Comparison of ENCODE assay signal across 24 cellular contexts in genomic region chr18:59567445-59567844, GRCh38.
"Had no signal": no experiment of that assay in that cellular context is flagged by ENCODE, and none has a peak within 500 bp of the region (broad histone marks: within the 10 kb centered on the region; RNA-seq: fewer than 3 reads in every experiment).

No MANE protein-coding gene starts in this region.

- H3K4me1 ChIP-seq: pancreas, prostate gland, vagina had no signal

- H3K27ac Mint-ChIP-seq: activated naive CD4-positive, alpha-beta T cell treated with anti-CD3 and anti-CD28 coated beads, Interleukin-2, amount 10 ng/mL, durations not matched to agents 7 days and 5 days; activated naive CD8-positive, alpha-beta T cell treated with anti-CD3 and anti-CD28 coated beads, Interleukin-2, amount 10 ng/mL, durations not matched to agents 7 days and 5 days; activated T-helper 1 cell treated with anti-CD3 and anti-CD28 coated beads, Interleukin-12 subunit alpha, Interleukin-12 subunit beta, Interleukin-2, Interleukin-4 antibody, amounts not matched to agents 30 ng/mL and 10 ng/mL and 1 ng/mL, durations not matched to agents 14 hours and 24 hours and 36 hours; nephron progenitor cell had no signal

- H3K4me3 Mint-ChIP-seq: activated naive CD4-positive, alpha-beta T cell treated with anti-CD3 and anti-CD28 coated beads, Interleukin-2, amount 10 ng/mL, durations not matched to agents 7 days and 5 days; activated naive CD8-positive, alpha-beta T cell treated with anti-CD3 and anti-CD28 coated beads, Interleukin-2, amount 10 ng/mL, durations not matched to agents 7 days and 5 days; activated T-helper 1 cell treated with anti-CD3 and anti-CD28 coated beads, Interleukin-12 subunit alpha, Interleukin-12 subunit beta, Interleukin-2, Interleukin-4 antibody, amounts not matched to agents 30 ng/mL and 10 ng/mL and 1 ng/mL, durations not matched to agents 14 hours and 24 hours and 36 hours; nephron progenitor cell had no signal

- ATAC-seq: esophagus mucosa, pancreas had no signal

- H3K4me3 ChIP-seq: lower lobe of right lung, pancreas, prostate gland, transverse colon, vagina had no signal

- H3K27ac ChIP-seq: lower lobe of right lung, pancreas, prostate gland, vagina, VCaP had no signal

- H3K9me3 ChIP-seq: lower lobe of right lung, pancreas, prostate gland, transverse colon, vagina had no signal

- DNase-seq: activated CD4-positive, alpha-beta T cell treated with anti-CD3 and anti-CD28 coated beads for 4 hours; activated CD4-positive, alpha-beta T cell treated with anti-CD3 and anti-CD28 coated beads, Interleukin-2, amount 50 U/mL, for 4 hours; activated CD8-positive, alpha-beta memory T cell treated with anti-CD3 and anti-CD28 coated beads for 24 hours; activated gamma-delta T cell; activated naive CD4-positive, alpha-beta T cell treated with anti-CD3 and anti-CD28 coated beads, Interleukin-2, amount 10 ng/mL, durations not matched to agents 7 days and 5 days; activated naive CD8-positive, alpha-beta T cell treated with anti-CD3 and anti-CD28 coated beads, Interleukin-2, amount 10 ng/mL, durations not matched to agents 7 days and 5 days; activated T-cell treated with anti-CD3 and anti-CD28 coated beads, Interleukin-2, amount 50 U/mL, for 1 hour; amniotic stem cell; central memory CD4-positive, alpha-beta T cell; foreskin fibroblast; kidney glomerular epithelial cell; lower lobe of right lung; nephron progenitor cell; pancreas; retina; stimulated activated CD4-positive, alpha-beta T cell treated with anti-CD3 and anti-CD28 coated beads, Interleukin-15, amount 100 ng/mL, for 24 hours; stimulated activated naive CD4-positive, alpha-beta T cell treated with Interleukin-2 at 50 U/mL for 16 hours; transverse colon had no signal

- H3K27me3 ChIP-seq: pancreas, transverse colon, vagina had no signal

- FAIRE-seq: astrocyte, pancreas had no signal

- H3K4me1 Mint-ChIP-seq: activated naive CD4-positive, alpha-beta T cell treated with anti-CD3 and anti-CD28 coated beads, Interleukin-2, amount 10 ng/mL, durations not matched to agents 7 days and 5 days had no signal

- H3K9me3 Mint-ChIP-seq: activated naive CD4-positive, alpha-beta T cell treated with anti-CD3 and anti-CD28 coated beads, Interleukin-2, amount 10 ng/mL, durations not matched to agents 7 days and 5 days; activated T-helper 1 cell treated with anti-CD3 and anti-CD28 coated beads, Interleukin-12 subunit alpha, Interleukin-12 subunit beta, Interleukin-2, Interleukin-4 antibody, amounts not matched to agents 30 ng/mL and 10 ng/mL and 1 ng/mL, durations not matched to agents 14 hours and 24 hours and 36 hours had no signal

- H3K36me3 Mint-ChIP-seq: activated naive CD4-positive, alpha-beta T cell treated with anti-CD3 and anti-CD28 coated beads, Interleukin-2, amount 10 ng/mL, durations not matched to agents 7 days and 5 days; activated naive CD8-positive, alpha-beta T cell treated with anti-CD3 and anti-CD28 coated beads, Interleukin-2, amount 10 ng/mL, durations not matched to agents 7 days and 5 days had no signal

- H3K36me3 ChIP-seq: lower lobe of right lung, pancreas, prostate gland, transverse colon, vagina had no signal
